ENCODE assay signal across 25 cellular contexts in genomic region chr4:17698116-17698515, GRCh38.
"Had no signal": no experiment of that assay in that cellular context is flagged by ENCODE, and none has a peak within 500 bp of the region (broad histone marks: within the 10 kb centered on the region; RNA-seq: fewer than 3 reads in every experiment).

No MANE protein-coding gene starts in this region.

- H3K4me1 ChIP-seq: colonic mucosa, esophagus muscularis mucosa, esophagus squamous epithelium, foreskin keratinocyte, gastroesophageal sphincter, heart left ventricle, heart right ventricle had no signal

- H3K9me3 Mint-ChIP-seq: effector memory CD8-positive, alpha-beta T cell had no signal

- H3K36me3 ChIP-seq: colonic mucosa, esophagus muscularis mucosa, esophagus squamous epithelium, gastrocnemius medialis, gastroesophageal sphincter, heart left ventricle, heart right ventricle had no signal

- H3K27ac Mint-ChIP-seq: dendritic cell treated with granulocyte-macrophage colony-stimulating factor and Interleukin-4, amounts not matched to agents 40 ng/mL and 50 ng/mL, for 4 days; effector memory CD8-positive, alpha-beta T cell; endodermal cell had no signal

- H3K4me3 ChIP-seq: colonic mucosa, coronary artery, dorsolateral prefrontal cortex, esophagus muscularis mucosa, esophagus squamous epithelium, gastrocnemius medialis, gastroesophageal sphincter, heart left ventricle, heart right ventricle had no signal

- H3K27me3 ChIP-seq: colonic mucosa, dorsolateral prefrontal cortex, esophagus muscularis mucosa, esophagus squamous epithelium, gastrocnemius medialis, gastroesophageal sphincter, heart left ventricle had no signal

- DNase-seq: colonic mucosa; cortex of kidney; dermis blood vessel endothelial cell; dorsolateral prefrontal cortex; effector CD4-positive, alpha-beta T cell; effector CD8-positive, alpha-beta T cell; effector memory CD4-positive, alpha-beta T cell; effector memory CD8-positive, alpha-beta T cell; endodermal cell; erythroblast; esophagus squamous epithelium; foreskin fibroblast; foreskin keratinocyte; foreskin melanocyte; gastrocnemius medialis; glutamatergic neuron; head of caudate nucleus; heart left ventricle; heart right ventricle had no signal

- H3K4me1 Mint-ChIP-seq: endodermal cell had no signal

- H3K4me3 Mint-ChIP-seq: dendritic cell treated with granulocyte-macrophage colony-stimulating factor and Interleukin-4, amounts not matched to agents 40 ng/mL and 50 ng/mL, for 4 days; effector memory CD8-positive, alpha-beta T cell; endodermal cell had no signal

- ATAC-seq: effector memory CD8-positive, alpha-beta T cell; esophagus mucosa; foreskin keratinocyte; gastrocnemius medialis; gastroesophageal sphincter; heart left ventricle; heart right ventricle had no signal

- H3K9me3 ChIP-seq: colonic mucosa, gastrocnemius medialis had no signal

- H3K27me3 Mint-ChIP-seq: dendritic cell treated with granulocyte-macrophage colony-stimulating factor and Interleukin-4, amounts not matched to agents 40 ng/mL and 50 ng/mL, for 4 days had no signal

- H3K27ac ChIP-seq: colonic mucosa, coronary artery, dorsolateral prefrontal cortex, epithelial cell of prostate, esophagus muscularis mucosa, esophagus squamous epithelium, foreskin keratinocyte, gastrocnemius medialis, gastroesophageal sphincter, heart left ventricle, heart right ventricle had no signal
